Comparison of ENCODE assay signal across 13 cellular contexts in the genomic region with DNA sequence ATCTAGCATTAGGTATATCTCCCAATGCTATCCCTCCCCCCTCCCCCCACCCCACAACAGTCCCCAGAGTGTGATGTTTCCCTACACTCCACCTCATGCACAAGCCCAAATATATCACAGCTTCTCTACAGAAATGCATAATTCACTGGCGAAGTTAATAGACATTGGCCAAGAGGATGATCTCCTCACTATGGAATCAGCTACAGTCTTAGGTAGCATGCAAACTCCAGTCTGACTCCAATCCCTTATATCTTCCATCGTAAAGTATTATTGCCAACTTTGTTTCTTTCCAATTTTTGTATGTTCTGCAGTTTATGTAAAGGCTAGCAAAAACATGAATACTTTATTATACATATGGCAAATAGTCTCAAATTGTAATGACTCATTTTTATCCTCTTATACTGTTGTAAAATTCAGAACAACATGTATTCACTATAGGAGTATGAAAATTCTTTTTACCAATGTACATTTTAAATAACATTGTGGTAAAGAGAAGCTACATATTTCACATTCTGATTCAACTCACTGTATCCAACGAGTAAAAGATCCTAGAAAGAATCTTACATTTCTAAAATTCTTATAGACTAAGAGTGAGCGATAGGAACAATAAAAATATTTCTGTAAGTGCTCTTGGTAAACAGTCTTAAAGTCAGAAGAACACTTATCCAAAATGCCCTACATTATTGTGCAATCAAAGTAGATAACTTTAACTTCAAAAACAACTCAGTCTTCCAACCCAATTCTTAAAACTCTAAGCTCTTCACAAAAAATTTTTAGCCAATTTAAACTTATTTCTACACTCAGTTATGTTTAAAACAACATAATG. TPM values are rescaled to one million over a fixed set of nuclear protein-coding genes. Genes with fewer than 3 reads are reported as not detected.
DNase-seq lines count a peak whose midpoint lies in the region; ATAC-seq and TF ChIP-seq lines count a peak whose summit lies in the region.
"Had no signal": no experiment of that assay in that cellular context is flagged by ENCODE, and none has a peak within 500 bp of the region (broad histone marks: within the 10 kb centered on the region; RNA-seq: fewer than 3 reads in every experiment).

No MANE protein-coding gene starts in this region.

- no peak overlapping the region for H2BK120ac ChIP-seq in mesenchymal stem cell (ENCODE audit: low read depth, low read length)

- H3K23ac ChIP-seq in mesenchymal stem cell (ENCODE audit: low read length in 2 of 2), result no peak overlapping the region

- DNase-seq in PC-3 (peak; percentile 9), fibroblast of gingiva (ENCODE audit: low read depth) (peak; percentile 39), mesenchymal stem cell (peak; percentile 13), testis (no peak), GM23338 (ENCODE audit: low spot score) (no peak), NOMO-1 (lab: John Stamatoyannopoulos, UW; ENCODE audit: unreplicated experiment in 2 of 2) (no peak), neural progenitor cell (ENCODE audit: low spot score) (no peak)
- DNase-seq: activated T-cell treated with anti-CD3 and anti-CD28 coated beads, Interleukin-2, amount 50 U/mL, for 72 hours; CD4-positive, alpha-beta memory T cell; NCI-H2029 had no signal

- H3K18ac ChIP-seq in mesenchymal stem cell (ENCODE audit: low read depth in 1 of 2, low read length in 2 of 2), result no peak overlapping the region

- H3K4me2 ChIP-seq in PC-3 (ENCODE audit: low read length) (no peak overlapping the region), mesenchymal stem cell (ENCODE audit: low read length, poor library complexity, severe bottlenecking) (no peak overlapping the region), GM23338 (no peak overlapping the region), neural progenitor cell (no peak overlapping the region)

- peaks cover 29% of the 10 kb centered on the region for H3K27me3 ChIP-seq in PC-3 (ENCODE audit: low read length)
- H3K27me3 ChIP-seq in mesenchymal stem cell (ENCODE audit: control insufficient read depth in 1 of 2, insufficient read depth in 1 of 2, low read length in 2 of 2), result no peaks in the 10 kb centered on the region
- no peaks in the 10 kb centered on the region for H3K27me3 ChIP-seq in testis
- no peaks in the 10 kb centered on the region for H3K27me3 ChIP-seq in GM23338 (ENCODE audit: insufficient read depth)
- H3K27me3 ChIP-seq in neural progenitor cell, result no peaks in the 10 kb centered on the region

- no peaks in the 10 kb centered on the region for H3K79me2 ChIP-seq in PC-3 (ENCODE audit: low read length)
- no peaks in the 10 kb centered on the region for H3K79me2 ChIP-seq in GM23338 (replicated peaks; ENCODE audit: insufficient read depth)
- H3K79me2 ChIP-seq in neural progenitor cell (ENCODE audit: low read depth), result no peaks in the 10 kb centered on the region

- CTCF ChIA-PET in PC-3 (lab: Charles Lee), result interaction anchor here (0.6 kb wide), 1 partner anchor 138 kb away, joined by 3 read pairs; no protein-coding TSS in a partner anchor

- BruUV-seq in PC-3 (replicated peaks; lab: Mats Ljungman, UMichigan), result no TSS peak

- no peak overlapping the region for H4K8ac ChIP-seq in mesenchymal stem cell (ENCODE audit: low read length)

- 67% methylated on average over 1 of the region's 4 CpGs for WGBS in mesenchymal stem cell
- WGBS in testis, 2 donors, result 36 to 46% methylated on average over 4 of the region's 4 CpGs

- ATAC-seq in PC-3, result peak; percentile 73
- no peak for ATAC-seq in GM21723 (IDR thresholded peaks at IDR 0.05; ENCODE audit: unreplicated experiment)
- ATAC-seq in GM23338, result no peak
- ATAC-seq: activated T-cell treated with anti-CD3 and anti-CD28 coated beads, Interleukin-2, amount 50 U/mL, for 72 hours had no signal

- H2BK15ac ChIP-seq in mesenchymal stem cell (ENCODE audit: low read depth, poor library complexity, severe bottlenecking), result no peak overlapping the region

- H3K79me1 ChIP-seq in mesenchymal stem cell (replicated peaks; ENCODE audit: low read length, poor library complexity, severe bottlenecking), result no peaks in the 10 kb centered on the region

- no peak overlapping the region for H3K4ac ChIP-seq in mesenchymal stem cell (ENCODE audit: low read depth in 1 of 2, low read length in 2 of 2)

- no peak overlapping the region for H3K27ac Mint-ChIP-seq in GM23338
- no peak overlapping the region for H3K27ac Mint-ChIP-seq in neural progenitor cell
- H3K27ac Mint-ChIP-seq: activated T-cell treated with anti-CD3 and anti-CD28 coated beads, Interleukin-2, amount 50 U/mL, for 72 hours; CD4-positive, alpha-beta memory T cell had no signal

- no peak overlapping the region for H2BK5ac ChIP-seq in mesenchymal stem cell (ENCODE audit: low read depth, low read length, poor library complexity, severe bottlenecking)

- no peak for TF ChIP-seq POLR2A in testis (IDR thresholded peaks at IDR 0.05)

- H3K27me3 Mint-ChIP-seq in GM23338 (ENCODE audit: insufficient read depth, low read depth, poor library complexity), result no peaks in the 10 kb centered on the region
- no peaks in the 10 kb centered on the region for H3K27me3 Mint-ChIP-seq in neural progenitor cell (ENCODE audit: insufficient read depth, low read depth)

- no peak overlapping the region for H4K91ac ChIP-seq in mesenchymal stem cell (ENCODE audit: low read length)

- H3K4me1 Mint-ChIP-seq in GM23338 (no peaks in the 10 kb centered on the region), neural progenitor cell (peaks cover 4% of the 10 kb centered on the region)
- H3K4me1 Mint-ChIP-seq: CD4-positive, alpha-beta memory T cell had no signal

- H3K14ac ChIP-seq in mesenchymal stem cell (ENCODE audit: low read length in 2 of 2), result no peak overlapping the region

- no peak overlapping the region for H3K4me3 Mint-ChIP-seq in GM23338
- H3K4me3 Mint-ChIP-seq in neural progenitor cell, result no peak overlapping the region
- H3K4me3 Mint-ChIP-seq: activated T-cell treated with anti-CD3 and anti-CD28 coated beads, Interleukin-2, amount 50 U/mL, for 72 hours; CD4-positive, alpha-beta memory T cell had no signal

- no peaks in the 10 kb centered on the region for H3K9me2 ChIP-seq in PC-3 (replicated peaks; ENCODE audit: low read length)
- no peaks in the 10 kb centered on the region for H3K9me2 ChIP-seq in GM23338 (ENCODE audit: insufficient read depth)

- H3K36me3 ChIP-seq in PC-3 (ENCODE audit: low read depth, low read length) (no peaks in the 10 kb centered on the region), mesenchymal stem cell (ENCODE audit: control insufficient read depth in 1 of 2, insufficient read depth in 2 of 2, low read depth in 1 of 2, low read length in 2 of 2) (no peaks in the 10 kb centered on the region), testis (ENCODE audit: low read depth, missing control alignments) (no peaks in the 10 kb centered on the region), GM23338 (ENCODE audit: insufficient read depth) (no peaks in the 10 kb centered on the region), neural progenitor cell (no peaks in the 10 kb centered on the region)
- H3K36me3 ChIP-seq: prostate gland had no signal

- H2BK12ac ChIP-seq in mesenchymal stem cell (ENCODE audit: low read length in 2 of 2), result no peak overlapping the region

- H3K4me3 ChIP-seq in PC-3 (ENCODE audit: low read length), result no peak overlapping the region
- H3K4me3 ChIP-seq in mesenchymal stem cell (ENCODE audit: insufficient read depth in 1 of 2, low read depth in 1 of 2, low read length in 2 of 2), result peak overlapping the region in 1 of 2 experiments; percentile 81
- H3K4me3 ChIP-seq in testis, result peak overlapping the region; percentile 29 to 63
- no peak overlapping the region for H3K4me3 ChIP-seq in GM23338
- H3K4me3 ChIP-seq in neural progenitor cell, result no peak overlapping the region
- H3K4me3 ChIP-seq: lung had no signal

- POLR2A ChIA-PET in PC-3 (lab: Charles Lee; ENCODE audit: unreplicated experiment), result interaction anchor here (0.7 kb wide), 1 partner anchor 281 kb away, joined by 6 read pairs; no protein-coding TSS in a partner anchor

- H3K36me3 Mint-ChIP-seq in GM23338 (ENCODE audit: low read depth) (no peaks in the 10 kb centered on the region), neural progenitor cell (no peaks in the 10 kb centered on the region)
- H3K36me3 Mint-ChIP-seq: CD4-positive, alpha-beta memory T cell had no signal

- TF ChIP-seq CTCF in PC-3 (conservative IDR thresholded peaks at IDR 0.05; ENCODE audit: low read depth, low read length), result no peak
- TF ChIP-seq CTCF in testis (IDR thresholded peaks at IDR 0.05), result no peak
- TF ChIP-seq CTCF in GM23338 (conservative IDR thresholded peaks at IDR 0.05; ENCODE audit: low read depth in 2 of 2), result no peak
- no peak for TF ChIP-seq CTCF in neural progenitor cell (IDR thresholded peaks at IDR 0.05)

- no peaks in the 10 kb centered on the region for H3K4me1 ChIP-seq in PC-3 (ENCODE audit: insufficient read depth, low read length)
- H3K4me1 ChIP-seq in mesenchymal stem cell (ENCODE audit: control insufficient read depth, insufficient read depth, low read depth, low read length), result no peaks in the 10 kb centered on the region
- H3K4me1 ChIP-seq in testis, result peaks cover 11% of the 10 kb centered on the region
- no peaks in the 10 kb centered on the region for H3K4me1 ChIP-seq in GM23338 (ENCODE audit: insufficient read depth)
- H3K4me1 ChIP-seq in neural progenitor cell, result no peaks in the 10 kb centered on the region
- H3K4me1 ChIP-seq: prostate gland had no signal

- H2AK5ac ChIP-seq in mesenchymal stem cell (ENCODE audit: low read length, severe bottlenecking), result no peak overlapping the region

- H3K27ac ChIP-seq in PC-3 (ENCODE audit: low read length), result no peak overlapping the region
- H3K27ac ChIP-seq in mesenchymal stem cell (ENCODE audit: low read length, poor library complexity, severe bottlenecking), result no peak overlapping the region
- peak overlapping the region; percentile 73 to 81 for H3K27ac ChIP-seq in testis
- H3K27ac ChIP-seq in GM23338 (ENCODE audit: low read depth), result no peak overlapping the region
- no peak overlapping the region for H3K27ac ChIP-seq in neural progenitor cell

- H3K9ac ChIP-seq in PC-3 (ENCODE audit: low read length) (no peak overlapping the region), mesenchymal stem cell (ENCODE audit: low read length) (peak overlapping the region; percentile 95), neural progenitor cell (no peak overlapping the region)

- H3K9me3 Mint-ChIP-seq in GM23338, result no peaks in the 10 kb centered on the region
- no peaks in the 10 kb centered on the region for H3K9me3 Mint-ChIP-seq in neural progenitor cell

- intact Hi-C loops in PC-3 (cut with micrococcal nuclease), result no loop called here
- intact Hi-C loops in testis (cut with DNase I; ENCODE audit: low total_unique reads), result no loop called here

- H2AFZ ChIP-seq in PC-3 (ENCODE audit: low read length) (no peak overlapping the region), mesenchymal stem cell (ENCODE audit: low read depth, low read length) (no peak overlapping the region), GM23338 (no peak overlapping the region), neural progenitor cell (replicated peaks) (no peak overlapping the region)

- H3K9me3 ChIP-seq in PC-3 (ENCODE audit: low read length) (no peaks in the 10 kb centered on the region), mesenchymal stem cell (ENCODE audit: control insufficient read depth, low read length) (no peaks in the 10 kb centered on the region), testis (no peaks in the 10 kb centered on the region), neural progenitor cell (ENCODE audit: low read depth) (no peaks in the 10 kb centered on the region)
- H3K9me3 ChIP-seq: prostate gland had no signal

- no peaks in the 10 kb centered on the region for H3F3A ChIP-seq in PC-3 (ENCODE audit: low read length, unreplicated experiment)
- no peaks in the 10 kb centered on the region for H3F3A ChIP-seq in GM23338 (replicated peaks; ENCODE audit: low read depth)
- H3F3A ChIP-seq in neural progenitor cell (ENCODE audit: low read depth), result peaks cover 4% of the 10 kb centered on the region

- no peaks in the 10 kb centered on the region for H4K20me1 ChIP-seq in PC-3 (ENCODE audit: low read length)
- H4K20me1 ChIP-seq in GM23338 (replicated peaks; ENCODE audit: insufficient read depth), result no peaks in the 10 kb centered on the region
- no peaks in the 10 kb centered on the region for H4K20me1 ChIP-seq in neural progenitor cell (ENCODE audit: low read depth)

RNA-seq across cellular contexts. Expression of gene ABCA8, which starts 0.8 kb away (rescaled TPM):
- total RNA-seq in PC-3 (2014; rRNA removed) (0.22 and 0.92 TPM in 2 replicates), testis (100 to 1,000 TPM; 188 to 249 TPM), neural progenitor cell (ENCODE audit: low replicate concordance) (not detected in 2 replicates)
- polyA plus RNA-seq in mesenchymal stem cell (2013, experiment 1 of 2), result 1.0 TPM
- polyA plus RNA-seq in mesenchymal stem cell (2013, experiment 2 of 2), result 0.77 TPM
- polyA plus RNA-seq in testis (ENCODE audit: insufficient read depth, low read depth, low replicate concordance) (45.6 TPM), GM23338 (2016; fragmentation: Nextera tagmentation; extraction: Ambion mirVana) (not detected in 2 replicates)
- not detected in 2 replicates for total RNA-seq in GM23338 (2014; rRNA removed; shearing (Covaris generic))
- total RNA-seq: activated T-cell treated with anti-CD3 and anti-CD28 coated beads, Interleukin-2, amount 50 U/mL, for 72 hours; CD4-positive, alpha-beta memory T cell had no signal
- polyA plus RNA-seq: CD4-positive, alpha-beta memory T cell had no signal

Comparison
In these comparisons a context has a peak if more than half of its experiments do, and no peak if none do; other contexts are left out.
1. DNase-seq: peak in PC-3 (single experiment), fibroblast of gingiva (single experiment) and mesenchymal stem cell (single experiment); none in testis (single experiment), GM23338 (single experiment), NOMO-1 (0 of 2) and neural progenitor cell (single experiment).
2. H3K27ac ChIP-seq: peak in testis (2 of 2); none in PC-3 (single experiment), mesenchymal stem cell (single experiment), GM23338 (single experiment) and neural progenitor cell (single experiment).
3. H3K4me3 ChIP-seq: peak in testis (2 of 2); none in PC-3 (single experiment), GM23338 (single experiment) and neural progenitor cell (single experiment).
4. RNA of gene ABCA8, which starts 0.8 kb away (total RNA-seq): 188 to 249 TPM in testis; 0.22 to 0.92 TPM in PC-3, not detected in GM23338 and not detected in neural progenitor cell; every median in the first group is over 10 times any median in the second.